14 cellular contexts compared by ENCODE assay signal in genomic region chr13:40494513-40494912, GRCh38.
DNase-seq lines count a peak whose midpoint lies in the region; ATAC-seq and TF ChIP-seq lines count a peak whose summit lies in the region.
"Had no signal": no experiment of that assay in that cellular context is flagged by ENCODE, and none has a peak within 500 bp of the region (broad histone marks: within the 10 kb centered on the region; RNA-seq: fewer than 3 reads in every experiment).

No MANE protein-coding gene starts in this region.

- H3K36me3 ChIP-seq in CD4-positive, alpha-beta memory T cell (ENCODE audit: insufficient read depth, low read length), result no peaks in the 10 kb centered on the region
- H3K36me3 ChIP-seq: stomach had no signal

- peak in 3 of 5 donors; percentile 37 to 54 (median 49) for DNase-seq in CD4-positive, alpha-beta memory T cell
- DNase-seq in NAMALWA (ENCODE audit: low spot score) (peak; percentile 15), naive B cell (no peak), SIG-M5 (lab: John Stamatoyannopoulos, UW) (no peak), HCEC 1CT (no peak), GM13977 (ENCODE audit: low spot score) (no peak)
- no peak for DNase-seq in activated naive CD8-positive, alpha-beta T cell treated with anti-CD3 and anti-CD28 coated beads, Interleukin-2, amount 50 U/mL, for 24 hours
- DNase-seq: NCI-H774; SHP77; stimulated activated CD4-positive, alpha-beta T cell treated with anti-CD3 and anti-CD28 coated beads, Interleukin-4, amount 100 ng/mL, for 4 hours; stomach had no signal

- no peaks in the 10 kb centered on the region for H3K9me3 ChIP-seq in CD4-positive, alpha-beta memory T cell (ENCODE audit: control insufficient read depth in 1 of 2, low read length in 2 of 2)
- H3K9me3 ChIP-seq: stomach had no signal

- H3K27me3 Mint-ChIP-seq in CD4-positive, alpha-beta memory T cell, result no peaks in the 10 kb centered on the region
- no peaks in the 10 kb centered on the region for H3K27me3 Mint-ChIP-seq in activated naive CD8-positive, alpha-beta T cell treated with anti-CD3 and anti-CD28 coated beads, Interleukin-2, amount 50 U/mL, for 24 hours
- no peaks in the 10 kb centered on the region for H3K27me3 Mint-ChIP-seq in naive B cell

- H3K4me1 ChIP-seq in CD4-positive, alpha-beta memory T cell (ENCODE audit: insufficient read depth, low read length), result peaks cover 74% of the 10 kb centered on the region

- H3K4me3 ChIP-seq in CD4-positive, alpha-beta memory T cell (ENCODE audit: low read length in 2 of 2), result peak overlapping the region in 1 of 2 donors; percentile 33
- H3K4me3 ChIP-seq: stomach had no signal

- H3K27me3 ChIP-seq in CD4-positive, alpha-beta memory T cell (ENCODE audit: insufficient read depth, low read length), result no peaks in the 10 kb centered on the region
- H3K27me3 ChIP-seq: stomach had no signal

- H3K36me3 Mint-ChIP-seq in CD4-positive, alpha-beta memory T cell, result peaks cover 0 to 1% of the 10 kb centered on the region in 2 donors
- H3K36me3 Mint-ChIP-seq in activated naive CD8-positive, alpha-beta T cell treated with anti-CD3 and anti-CD28 coated beads, Interleukin-2, amount 50 U/mL, for 24 hours (ENCODE audit: low read depth), result no peaks in the 10 kb centered on the region
- H3K36me3 Mint-ChIP-seq in naive B cell, result peaks cover 0 to 10% of the 10 kb centered on the region in 2 donors
- H3K36me3 Mint-ChIP-seq: brain had no signal

- no peak for ATAC-seq in activated naive CD8-positive, alpha-beta T cell treated with anti-CD3 and anti-CD28 coated beads, Interleukin-2, amount 50 U/mL, for 24 hours
- peak; percentile 58 to 65 for ATAC-seq in naive B cell (ENCODE audit: low read depth in 2 of 2)
- ATAC-seq in HG02798 (IDR thresholded peaks at IDR 0.05; ENCODE audit: poor library complexity, unreplicated experiment), result no peak

- H3K9me3 Mint-ChIP-seq in CD4-positive, alpha-beta memory T cell, result no peaks in the 10 kb centered on the region
- H3K9me3 Mint-ChIP-seq in activated naive CD8-positive, alpha-beta T cell treated with anti-CD3 and anti-CD28 coated beads, Interleukin-2, amount 50 U/mL, for 24 hours, result no peaks in the 10 kb centered on the region
- H3K9me3 Mint-ChIP-seq in naive B cell, result no peaks in the 10 kb centered on the region
- H3K9me3 Mint-ChIP-seq: brain had no signal

- peak overlapping the region; percentile 38 for H3K27ac ChIP-seq in CD4-positive, alpha-beta memory T cell (ENCODE audit: low read depth, low read length)
- H3K27ac ChIP-seq: C4-2B, stomach had no signal

- CTCF ChIA-PET in CD4-positive, alpha-beta memory T cell (lab: Charles Lee; ENCODE audit: partially characterized antibody), result interaction anchor here (0.6 to 1.4 kb wide), 2 partner anchors 274 to 288 kb away, joined by 3 read pairs; no protein-coding TSS in a partner anchor

- POLR2A ChIA-PET in CD4-positive, alpha-beta memory T cell (lab: Charles Lee; ENCODE audit: partially characterized antibody), result interaction anchor here (0.5 to 4.6 kb wide), 26 partner anchors 10 to 307 kb away, joined by 3 to 60 read pairs (median 4); partner anchors contain the start of gene FOXO1

- H3K4me3 Mint-ChIP-seq in CD4-positive, alpha-beta memory T cell, result peak overlapping the region; percentile 71 to 92 (median 84)
- H3K4me3 Mint-ChIP-seq in activated naive CD8-positive, alpha-beta T cell treated with anti-CD3 and anti-CD28 coated beads, Interleukin-2, amount 50 U/mL, for 24 hours, result peak overlapping the region; percentile 64
- H3K4me3 Mint-ChIP-seq in naive B cell, result peak overlapping the region; percentile 75 to 98 (median 84)
- H3K4me3 Mint-ChIP-seq: brain had no signal

- intact Hi-C loops in CD4-positive, alpha-beta memory T cell (cut with micrococcal nuclease), result loop anchor here (2.0 kb wide), 2 partner anchors 106 to 172 kb away; partner anchors contain the start of gene FOXO1

- H3K4me1 Mint-ChIP-seq in CD4-positive, alpha-beta memory T cell, result peaks cover 70 to 92% (median 80%) of the 10 kb centered on the region in 4 donors
- H3K4me1 Mint-ChIP-seq in activated naive CD8-positive, alpha-beta T cell treated with anti-CD3 and anti-CD28 coated beads, Interleukin-2, amount 50 U/mL, for 24 hours, result peaks cover 69% of the 10 kb centered on the region
- peaks cover 63 to 80% (median 76%) of the 10 kb centered on the region in 3 donors for H3K4me1 Mint-ChIP-seq in naive B cell

- in situ Hi-C loops in GM13977 (cut with MboI; ENCODE audit: low pct_unique_long_range_greater_than_20kb, low sequenced_read_pairs, unreplicated experiment), result no loop called here

- H3K27ac Mint-ChIP-seq in CD4-positive, alpha-beta memory T cell, result peak overlapping the region; percentile 90 to 98 (median 94)
- H3K27ac Mint-ChIP-seq in activated naive CD8-positive, alpha-beta T cell treated with anti-CD3 and anti-CD28 coated beads, Interleukin-2, amount 50 U/mL, for 24 hours, result peak overlapping the region; percentile 79
- H3K27ac Mint-ChIP-seq in naive B cell, result peak overlapping the region; percentile 91 to 97 (median 92)
- H3K27ac Mint-ChIP-seq: brain had no signal

- TF ChIP-seq CTCF in GM13977 (IDR thresholded peaks at IDR 0.05; ENCODE audit: extremely low read depth, insufficient read depth, missing control alignments), result no peak

Comparison
In these comparisons a context has a peak if more than half of its experiments do, and no peak if none do; other contexts are left out.
1. DNase-seq: peak in CD4-positive, alpha-beta memory T cell (3 of 5) and NAMALWA (single experiment); none in activated naive CD8-positive, alpha-beta T cell treated with anti-CD3 and anti-CD28 coated beads, Interleukin-2, amount 50 U/mL, for 24 hours (single experiment), naive B cell (single experiment), SIG-M5 (single experiment), HCEC 1CT (single experiment) and GM13977 (single experiment).
2. ATAC-seq: peak in naive B cell (2 of 2); none in activated naive CD8-positive, alpha-beta T cell treated with anti-CD3 and anti-CD28 coated beads, Interleukin-2, amount 50 U/mL, for 24 hours (single experiment) and HG02798 (single experiment).
3. Peak in every context shown above with its lines, with median percentiles within 50 percentile points of each other: H3K27ac Mint-ChIP-seq and H3K4me3 Mint-ChIP-seq.